In genomic region chr6:89298680-89299450, GRCh38 we compare ENCODE assay signal across 9 cellular contexts. TPM values are rescaled to one million over a fixed set of nuclear protein-coding genes. Genes with fewer than 3 reads are reported as not detected.
DNase-seq lines count a peak whose midpoint lies in the region; ATAC-seq lines count a peak whose summit lies in the region.
"Had no signal": no experiment of that assay in that cellular context is flagged by ENCODE, and none has a peak within 500 bp of the region (broad histone marks: within the 10 kb centered on the region; RNA-seq: fewer than 3 reads in every experiment).

No MANE protein-coding gene starts in this region.

- peak overlapping the region; percentile 84 to 86 for H3K27ac Mint-ChIP-seq in effector memory CD8-positive, alpha-beta T cell

- H3K36me3 Mint-ChIP-seq in effector memory CD8-positive, alpha-beta T cell (ENCODE audit: insufficient read depth), result no peaks in the 10 kb centered on the region

- no peaks in the 10 kb centered on the region for H3K36me3 ChIP-seq in SJCRH30
- H3K36me3 ChIP-seq: cardiac muscle cell had no signal

- in situ Hi-C loops in Caki2 (cut with HindIII; ENCODE audit: low pct_unique_long_range_greater_than_20kb, low sequenced_read_pairs), result no loop called here

- H3K9me3 Mint-ChIP-seq in effector memory CD8-positive, alpha-beta T cell, result no peaks in the 10 kb centered on the region

- H3K27me3 Mint-ChIP-seq in effector memory CD8-positive, alpha-beta T cell, result no peaks in the 10 kb centered on the region

- H3K4me1 Mint-ChIP-seq in effector memory CD8-positive, alpha-beta T cell (ENCODE audit: low read depth in 2 of 2), result peaks cover 11 to 17% of the 10 kb centered on the region in 2 donors

- DNase-seq in Caki2 (ENCODE audit: low read depth) (peak; percentile 61), SJCRH30 (peak; percentile 89 to 97), NCI-H128 (lab: John Stamatoyannopoulos, UW; ENCODE audit: unreplicated experiment) (no peak), activated gamma-delta T cell (lab: John Stamatoyannopoulos, UW) (no peak)
- peak in 1 of 3 experiments; percentile 38 for DNase-seq in effector memory CD8-positive, alpha-beta T cell
- DNase-seq in stimulated activated CD4-positive, alpha-beta T cell treated with anti-CD3 and anti-CD28 coated beads, Interleukin-4, amount 100 ng/mL, for 24 hours, result peak; percentile 56

- ATAC-seq in HG02678 (IDR thresholded peaks at IDR 0.05; ENCODE audit: unreplicated experiment) (peak; percentile 56), GM21360 (IDR thresholded peaks at IDR 0.05; ENCODE audit: unreplicated experiment) (no peak)
- ATAC-seq in effector memory CD8-positive, alpha-beta T cell (replicated peaks), result peak; percentile 51

- H3K4me1 ChIP-seq in SJCRH30, result peaks cover 27% of the 10 kb centered on the region

- H3K27me3 ChIP-seq in SJCRH30, result no peaks in the 10 kb centered on the region
- H3K27me3 ChIP-seq: cardiac muscle cell had no signal

- no peak overlapping the region for H3K4me3 ChIP-seq in SJCRH30
- H3K4me3 ChIP-seq: cardiac muscle cell had no signal

- H3K4me3 Mint-ChIP-seq in effector memory CD8-positive, alpha-beta T cell, result peak overlapping the region; percentile 42 to 56

- H3K9me3 ChIP-seq in SJCRH30 (replicated peaks), result no peaks in the 10 kb centered on the region

- H3K27ac ChIP-seq in SJCRH30, result peak overlapping the region; percentile 99
- H3K27ac ChIP-seq: cardiac muscle cell had no signal

RNA-seq across cellular contexts. Expression of gene GABRR2, which starts 16.2 kb away (rescaled TPM):
- total RNA-seq in Caki2 (2014; rRNA removed; shearing (Covaris generic); ENCODE audit: low replicate concordance), result not detected in 2 replicates
- 0.32 and 0.33 TPM in 2 replicates for total RNA-seq in SJCRH30 (2014; rRNA removed; shearing (Covaris generic))

RNA-seq across cellular contexts. Expression of gene UBE2J1, which starts 53.7 kb away (rescaled TPM):
- 26.9 and 33.1 TPM in 2 replicates for total RNA-seq in Caki2 (2014; rRNA removed; shearing (Covaris generic); ENCODE audit: low replicate concordance)
- total RNA-seq in SJCRH30 (2014; rRNA removed; shearing (Covaris generic)), result 50.4 and 54.5 TPM in 2 replicates

Comparison
In these comparisons a context has a peak if more than half of its experiments do, and no peak if none do; other contexts are left out.
1. DNase-seq: peak in Caki2 (single experiment), SJCRH30 (2 of 2) and stimulated activated CD4-positive, alpha-beta T cell treated with anti-CD3 and anti-CD28 coated beads, Interleukin-4, amount 100 ng/mL, for 24 hours (single experiment); none in NCI-H128 (single experiment) and activated gamma-delta T cell (single experiment).